Comparison of ENCODE assay signal across 25 cellular contexts in genomic region chr13:29174093-29174492, GRCh38.
"Had no signal": no experiment of that assay in that cellular context is flagged by ENCODE, and none has a peak within 500 bp of the region (broad histone marks: within the 10 kb centered on the region; RNA-seq: fewer than 3 reads in every experiment).

No MANE protein-coding gene starts in this region.

- H3K4me1 ChIP-seq: colonic mucosa, esophagus squamous epithelium, foreskin keratinocyte, gastrocnemius medialis, gastroesophageal sphincter had no signal

- H3K4me3 ChIP-seq: colonic mucosa, coronary artery, dorsolateral prefrontal cortex, esophagus muscularis mucosa, esophagus squamous epithelium, gastrocnemius medialis, gastroesophageal sphincter, heart left ventricle, heart right ventricle, hepatocyte had no signal

- H3K36me3 ChIP-seq: colonic mucosa, esophagus muscularis mucosa, esophagus squamous epithelium, gastrocnemius medialis, gastroesophageal sphincter, heart left ventricle, heart right ventricle had no signal

- DNase-seq: colonic mucosa; cortex of kidney; dermis blood vessel endothelial cell; dorsolateral prefrontal cortex; effector CD4-positive, alpha-beta T cell; effector CD8-positive, alpha-beta T cell; effector memory CD4-positive, alpha-beta T cell; effector memory CD8-positive, alpha-beta T cell; endodermal cell; erythroblast; esophagus squamous epithelium; foreskin fibroblast; foreskin keratinocyte; foreskin melanocyte; gastrocnemius medialis; glutamatergic neuron; head of caudate nucleus; heart left ventricle; heart right ventricle had no signal

- H3K79me2 ChIP-seq: hepatocyte had no signal

- H3K27me3 ChIP-seq: colonic mucosa, dorsolateral prefrontal cortex, esophagus muscularis mucosa, esophagus squamous epithelium, foreskin keratinocyte, gastrocnemius medialis, gastroesophageal sphincter, heart left ventricle, heart right ventricle, hepatocyte had no signal

- H3K4me2 ChIP-seq: hepatocyte had no signal

- H3K27ac ChIP-seq: colonic mucosa, coronary artery, dorsolateral prefrontal cortex, epithelial cell of prostate, esophagus muscularis mucosa, esophagus squamous epithelium, foreskin keratinocyte, gastrocnemius medialis, gastroesophageal sphincter, heart left ventricle, heart right ventricle, hepatocyte had no signal

- ATAC-seq: effector memory CD8-positive, alpha-beta T cell; esophagus mucosa; foreskin keratinocyte; gastrocnemius medialis; gastroesophageal sphincter; heart left ventricle; heart right ventricle had no signal

- H2AFZ ChIP-seq: hepatocyte had no signal

- H3K9me3 ChIP-seq: colonic mucosa, esophagus muscularis mucosa, esophagus squamous epithelium, gastrocnemius medialis, gastroesophageal sphincter, heart left ventricle, heart right ventricle had no signal
